Comparison of ENCODE assay signal across 20 cellular contexts in the genomic region with DNA sequence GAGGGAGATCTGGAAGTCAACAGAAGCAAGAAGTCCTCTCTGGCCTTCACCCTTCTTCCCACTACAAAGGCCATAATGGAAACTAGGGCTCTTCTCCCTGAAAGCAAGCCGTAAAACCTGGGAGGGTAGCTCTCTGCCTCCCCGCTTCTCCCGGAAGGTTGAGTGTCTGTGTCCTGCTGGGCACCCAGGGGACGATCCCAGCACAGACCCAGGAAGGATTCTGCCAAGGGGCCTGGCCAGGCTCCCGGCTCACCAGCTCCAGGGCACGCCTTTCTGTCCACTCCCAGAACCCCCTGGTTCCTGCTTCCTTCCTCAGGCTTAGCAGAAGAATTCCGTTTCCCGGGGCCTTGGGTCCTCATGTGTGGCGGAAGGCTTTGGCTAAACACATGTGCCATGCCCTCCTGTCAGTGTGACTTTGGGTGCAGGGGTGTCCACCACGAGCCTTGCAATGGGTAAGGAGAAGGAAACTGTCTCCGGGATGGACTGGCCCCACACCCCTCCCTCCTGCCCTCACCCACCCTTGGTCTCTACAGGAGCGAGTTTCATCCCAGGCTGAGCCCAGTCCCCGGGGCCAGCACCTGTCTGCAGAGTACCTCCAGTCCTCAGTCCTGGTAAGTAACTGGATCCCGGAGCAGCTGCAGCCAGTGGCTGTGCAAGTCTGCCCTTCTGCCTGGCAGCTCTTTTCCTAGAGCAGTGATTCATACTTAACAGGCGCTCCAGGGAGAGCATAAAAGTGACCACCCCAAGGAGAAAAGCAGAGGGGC.
"Had no signal": no experiment of that assay in that cellular context is flagged by ENCODE, and none has a peak within 500 bp of the region (broad histone marks: within the 10 kb centered on the region; RNA-seq: fewer than 3 reads in every experiment).

No MANE protein-coding gene starts in this region.

- DNase-seq: activated CD4-positive, alpha-beta T cell treated with anti-CD3 and anti-CD28 coated beads, Interleukin-2, amount 50 U/mL, for 1 hour; activated CD8-positive, alpha-beta memory T cell treated with anti-CD3 and anti-CD28 coated beads for 24 hours; activated naive CD8-positive, alpha-beta T cell treated with anti-CD3 and anti-CD28 coated beads for 36 hours; amygdala; brain microvascular endothelial cell; heart left ventricle; immature natural killer cell; left cardiac atrium; lower lobe of right lung; stimulated activated CD4-positive, alpha-beta T cell treated with anti-CD3 and anti-CD28 coated beads, Interleukin-4, amount 100 ng/mL, for 24 hours; stimulated activated naive CD4-positive, alpha-beta T cell treated with Interleukin-2 at 50 U/mL for 16 hours; T-cell; T-helper 9 cell had no signal

- H3K9me3 Mint-ChIP-seq: activated naive CD8-positive, alpha-beta T cell treated with anti-CD3 and anti-CD28 coated beads for 36 hours; activated T-helper 1 cell treated with anti-CD3 and anti-CD28 coated beads, Interleukin-12 subunit alpha, Interleukin-12 subunit beta, Interleukin-2, Interleukin-4 antibody, amounts not matched to agents 30 ng/mL and 10 ng/mL and 1 ng/mL, durations not matched to agents 14 hours and 24 hours and 36 hours; dendritic cell treated with granulocyte-macrophage colony-stimulating factor and Interleukin-4, amounts not matched to agents 40 ng/mL and 50 ng/mL, for 4 days; immature natural killer cell; mesothelial cell of epicardium; T-cell; type B pancreatic cell had no signal

- H3K27me3 ChIP-seq: brain microvascular endothelial cell had no signal

- H3K27ac ChIP-seq: brain microvascular endothelial cell, epithelial cell of prostate, heart left ventricle, lower lobe of right lung, parathyroid adenoma, suprapubic skin had no signal

- H2AFZ ChIP-seq: parathyroid adenoma had no signal

- H3K4me3 Mint-ChIP-seq: activated naive CD8-positive, alpha-beta T cell treated with anti-CD3 and anti-CD28 coated beads for 36 hours; activated T-helper 1 cell treated with anti-CD3 and anti-CD28 coated beads, Interleukin-12 subunit alpha, Interleukin-12 subunit beta, Interleukin-2, Interleukin-4 antibody, amounts not matched to agents 30 ng/mL and 10 ng/mL and 1 ng/mL, durations not matched to agents 14 hours and 24 hours and 36 hours; dendritic cell treated with granulocyte-macrophage colony-stimulating factor and Interleukin-4, amounts not matched to agents 40 ng/mL and 50 ng/mL, for 4 days; immature natural killer cell; mesothelial cell of epicardium; T-cell had no signal

- H3K79me2 ChIP-seq: parathyroid adenoma had no signal

- H3K36me3 ChIP-seq: brain microvascular endothelial cell, heart left ventricle, lower lobe of right lung, suprapubic skin had no signal

- H3K9ac ChIP-seq: parathyroid adenoma had no signal

- H3K4me3 ChIP-seq: heart left ventricle, lower lobe of right lung, suprapubic skin had no signal

- H3K9me3 ChIP-seq: heart left ventricle, lower lobe of right lung, suprapubic skin had no signal

- H3K27me3 Mint-ChIP-seq: activated naive CD8-positive, alpha-beta T cell treated with anti-CD3 and anti-CD28 coated beads for 36 hours had no signal

- H3K36me3 Mint-ChIP-seq: activated naive CD8-positive, alpha-beta T cell treated with anti-CD3 and anti-CD28 coated beads for 36 hours; immature natural killer cell; mesothelial cell of epicardium; T-cell; type B pancreatic cell had no signal

- ATAC-seq: heart left ventricle, lower lobe of right lung, T-cell had no signal

- H3K4me1 ChIP-seq: parathyroid adenoma had no signal

- H3K27ac Mint-ChIP-seq: activated naive CD8-positive, alpha-beta T cell treated with anti-CD3 and anti-CD28 coated beads for 36 hours; activated T-helper 1 cell treated with anti-CD3 and anti-CD28 coated beads, Interleukin-12 subunit alpha, Interleukin-12 subunit beta, Interleukin-2, Interleukin-4 antibody, amounts not matched to agents 30 ng/mL and 10 ng/mL and 1 ng/mL, durations not matched to agents 14 hours and 24 hours and 36 hours; dendritic cell treated with granulocyte-macrophage colony-stimulating factor and Interleukin-4, amounts not matched to agents 40 ng/mL and 50 ng/mL, for 4 days; immature natural killer cell; mesothelial cell of epicardium; T-cell; type B pancreatic cell had no signal
